8 cellular contexts compared by ENCODE assay signal in the genomic region with DNA sequence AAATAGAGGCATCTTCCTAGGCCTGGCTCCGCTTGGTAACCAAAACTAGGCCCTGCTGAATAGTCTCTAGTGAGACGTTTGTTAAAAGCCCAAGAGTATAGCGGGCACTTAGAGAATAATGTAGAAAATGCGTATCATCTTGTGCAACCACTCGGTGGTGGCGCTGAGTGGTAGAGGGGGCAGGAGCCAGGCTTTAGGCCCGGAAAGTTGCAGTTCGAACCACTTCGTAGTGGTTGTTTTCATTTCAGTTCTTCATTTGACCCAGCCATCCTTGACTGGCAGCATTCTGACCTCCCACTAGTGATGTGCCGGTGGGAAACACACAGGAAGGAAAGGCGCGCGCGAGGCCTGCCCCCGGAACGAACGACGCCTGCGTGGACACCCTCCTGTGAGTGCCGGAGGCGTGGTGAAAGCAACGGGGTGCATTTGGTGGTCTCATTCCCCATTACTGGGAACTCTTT. TPM values are rescaled to one million over a fixed set of nuclear protein-coding genes. Genes with fewer than 3 reads are reported as not detected.
DNase-seq lines count a peak whose midpoint lies in the region; ATAC-seq and TF ChIP-seq lines count a peak whose summit lies in the region.

No MANE protein-coding gene starts in this region.

- H3K27me3 ChIP-seq in iPS-15b (ENCODE audit: control insufficient read depth, insufficient read depth, low read length), result peaks cover under 1% of the 10 kb centered on the region
- H3K27me3 ChIP-seq in upper lobe of left lung, result peaks cover 0 to 2% (median 0%) of the 10 kb centered on the region in 4 donors

- no peak for TF ChIP-seq EP300 in upper lobe of left lung (IDR thresholded peaks at IDR 0.05)

- TF ChIP-seq CTCF in AG04449 (IDR thresholded peaks at IDR 0.05; ENCODE audit: insufficient read depth, low read length, missing control alignments) (no peak), upper lobe of left lung (IDR thresholded peaks at IDR 0.05) (no peak)

- POLR2A ChIA-PET in AG04449 (lab: Yijun Ruan, JAX), result no interaction called here

- CTCF ChIA-PET in AG04449 (lab: Yijun Ruan, JAX), result interaction anchor here (1.2 kb wide), 1 partner anchor 12 kb away, joined by 3 read pairs; no protein-coding TSS in a partner anchor

- H3K4me3 ChIP-seq in AG04449 (ENCODE audit: low read depth, low read length) (peak overlapping the region; percentile 46), iPS-15b (ENCODE audit: low read depth, low read length) (peak overlapping the region; percentile 70), upper lobe of left lung (peak overlapping the region in 3 of 4 donors; percentile 30 to 43 (median 42))

- TF ChIP-seq POLR2A in upper lobe of left lung (IDR thresholded peaks at IDR 0.05), result no peak

- H3K36me3 ChIP-seq in iPS-15b (ENCODE audit: control insufficient read depth, insufficient read depth, low read length), result no peaks in the 10 kb centered on the region
- H3K36me3 ChIP-seq in upper lobe of left lung, result no peaks in the 10 kb centered on the region

- H3K9ac ChIP-seq in iPS-15b (ENCODE audit: low read depth, low read length), result peak overlapping the region; percentile 28

- ATAC-seq in HG02885 (IDR thresholded peaks at IDR 0.05; ENCODE audit: poor library complexity, unreplicated experiment) (peak; percentile 34), upper lobe of left lung (ENCODE audit: low FRiP score in 2 of 2) (peak; percentile 19 to 49), HG03097 (IDR thresholded peaks at IDR 0.05; ENCODE audit: low FRiP score, unreplicated experiment) (no peak), GM21515 (IDR thresholded peaks at IDR 0.05; ENCODE audit: unreplicated experiment) (no peak)

- H3K27ac ChIP-seq in upper lobe of left lung, result no peak overlapping the region

- H3K9me3 ChIP-seq in iPS-15b (ENCODE audit: control insufficient read depth, insufficient read depth, low read length) (no peaks in the 10 kb centered on the region), upper lobe of left lung (no peaks in the 10 kb centered on the region)

- no peaks in the 10 kb centered on the region for H3K4me1 ChIP-seq in iPS-15b (ENCODE audit: control insufficient read depth, insufficient read depth, low read length)
- peaks cover 0 to 9% (median 4%) of the 10 kb centered on the region in 4 donors for H3K4me1 ChIP-seq in upper lobe of left lung

- DNase-seq in AG04449 (ENCODE audit: low read depth, low spot score) (no peak), upper lobe of left lung (peak in 1 of 2 donors; percentile 77), NAMALWA (ENCODE audit: low spot score) (no peak)
- DNase-seq in activated CD8-positive, alpha-beta memory T cell treated with anti-CD3 and anti-CD28 coated beads for 24 hours, result peak; percentile 74

- 6 to 12% methylated on average over 22 of the region's 22 CpGs for WGBS in upper lobe of left lung, 2 donors

RNA-seq across cellular contexts. Expression of a gene that starts 18.0 kb away (rescaled TPM):
- not detected for total RNA-seq in upper lobe of left lung

RNA-seq across cellular contexts. Expression of a gene that starts 28.1 kb away (rescaled TPM):
- not detected for total RNA-seq in upper lobe of left lung

Comparison
In these comparisons a context has a peak if more than half of its experiments do, and no peak if none do; other contexts are left out.
1. ATAC-seq: peak in HG02885 (single experiment) and upper lobe of left lung (2 of 2); none in HG03097 (single experiment) and GM21515 (single experiment).
2. Peak in every context shown above with its lines, with median percentiles within 50 percentile points of each other: H3K4me3 ChIP-seq.